26 cellular contexts compared by ENCODE assay signal in genomic region chr16:86337138-86337537, GRCh38.
"Had no signal": no experiment of that assay in that cellular context is flagged by ENCODE, and none has a peak within 500 bp of the region (broad histone marks: within the 10 kb centered on the region; RNA-seq: fewer than 3 reads in every experiment).

No MANE protein-coding gene starts in this region.

- H3K4me1 ChIP-seq: colonic mucosa, left ventricle myocardium inferior, pancreas, psoas muscle, testis, tibial nerve, upper lobe of right lung, vagina had no signal

- H3K9me3 ChIP-seq: colonic mucosa, esophagus muscularis mucosa, gastroesophageal sphincter, left ventricle myocardium inferior, pancreas, psoas muscle, testis, tibial nerve, upper lobe of right lung, vagina had no signal

- H3K9me3 Mint-ChIP-seq: neural crest cell had no signal

- ATAC-seq: gastroesophageal sphincter; left cardiac atrium; naive thymus-derived CD4-positive, alpha-beta T cell; pancreas; psoas muscle; sciatic nerve; stimulated activated naive B cell treated with anti-CD40 and anti-IgM and Interleukin-4, amounts not matched to agents 10 μg/mL and 1 μg/mL and 100 μg/mL, for 72 hours; stimulated activated naive CD8-positive, alpha-beta T cell treated with anti-CD3 and anti-CD28 coated beads, Interleukin-15, amount 100 ng/mL, for 72 hours; upper lobe of right lung had no signal

- H3K27me3 ChIP-seq: colonic mucosa, gastroesophageal sphincter, testis, upper lobe of right lung, vagina had no signal

- H3K27ac Mint-ChIP-seq: naive thymus-derived CD4-positive, alpha-beta T cell; stimulated activated naive B cell treated with anti-CD40 and anti-IgM and Interleukin-4, amounts not matched to agents 10 μg/mL and 1 μg/mL and 100 μg/mL, for 72 hours; stimulated activated naive CD8-positive, alpha-beta T cell treated with anti-CD3 and anti-CD28 coated beads, Interleukin-15, amount 100 ng/mL, for 72 hours had no signal

- H3K4me1 Mint-ChIP-seq: stimulated activated naive B cell treated with anti-CD40 and anti-IgM and Interleukin-4, amounts not matched to agents 10 μg/mL and 1 μg/mL and 100 μg/mL, for 72 hours; stimulated activated naive CD8-positive, alpha-beta T cell treated with anti-CD3 and anti-CD28 coated beads, Interleukin-15, amount 100 ng/mL, for 72 hours had no signal

- H3K4me3 ChIP-seq: colonic mucosa, esophagus muscularis mucosa, gastroesophageal sphincter, left ventricle myocardium inferior, lung, pancreas, psoas muscle, testis, tibial nerve, upper lobe of right lung, vagina had no signal

- H3K27ac ChIP-seq: colonic mucosa, epithelial cell of prostate, esophagus muscularis mucosa, gastroesophageal sphincter, left ventricle myocardium inferior, pancreas, psoas muscle, testis, tibial nerve, upper lobe of right lung, vagina had no signal

- H3K36me3 Mint-ChIP-seq: naive thymus-derived CD4-positive, alpha-beta T cell; stimulated activated naive B cell treated with anti-CD40 and anti-IgM and Interleukin-4, amounts not matched to agents 10 μg/mL and 1 μg/mL and 100 μg/mL, for 72 hours had no signal

- H3K4me3 Mint-ChIP-seq: naive thymus-derived CD4-positive, alpha-beta T cell; neural crest cell; stimulated activated naive B cell treated with anti-CD40 and anti-IgM and Interleukin-4, amounts not matched to agents 10 μg/mL and 1 μg/mL and 100 μg/mL, for 72 hours; stimulated activated naive CD8-positive, alpha-beta T cell treated with anti-CD3 and anti-CD28 coated beads, Interleukin-15, amount 100 ng/mL, for 72 hours had no signal

- DNase-seq: cerebellar nuclear complex; colonic mucosa; dermis blood vessel endothelial cell; effector CD4-positive, alpha-beta T cell; kidney; left cardiac atrium; left ventricle myocardium inferior; naive thymus-derived CD4-positive, alpha-beta T cell; nucleus accumbens; pancreas; psoas muscle; retina; stimulated activated CD4-positive, alpha-beta T cell treated with anti-CD3 and anti-CD28 coated beads, Interleukin-2, amount 100 ng/mL, for 24 hours; stimulated activated CD4-positive, alpha-beta T cell treated with anti-CD3 and anti-CD28 coated beads, Interleukin-4, amount 100 ng/mL, for 4 hours; stimulated activated naive B cell treated with anti-CD40 and anti-IgM and Interleukin-4, amounts not matched to agents 10 μg/mL and 1 μg/mL and 100 μg/mL, for 72 hours; stimulated activated naive CD8-positive, alpha-beta T cell treated with anti-CD3 and anti-CD28 coated beads, Interleukin-15, amount 100 ng/mL, for 72 hours; testis; upper lobe of right lung had no signal

- H3K36me3 ChIP-seq: colonic mucosa, esophagus muscularis mucosa, gastroesophageal sphincter, left ventricle myocardium inferior, pancreas, tibial nerve, upper lobe of right lung, vagina had no signal
